Comparison of ENCODE assay signal across 19 cellular contexts in genomic region chr11:12240669-12241068, GRCh38.
DNase-seq lines count a peak whose midpoint lies in the region; ATAC-seq and TF ChIP-seq lines count a peak whose summit lies in the region.
"Had no signal": no experiment of that assay in that cellular context is flagged by ENCODE, and none has a peak within 500 bp of the region (broad histone marks: within the 10 kb centered on the region; RNA-seq: fewer than 3 reads in every experiment).

No MANE protein-coding gene starts in this region.

- no peaks in the 10 kb centered on the region for H3K27me3 ChIP-seq in BLaER1 treated with 17β-estradiol and CSF1 and Interleukin-3, amounts not matched to agents 10 nM and 100 nM
- H3K27me3 ChIP-seq in MM.1S (replicated peaks; ENCODE audit: insufficient read depth, low read length) (no peaks in the 10 kb centered on the region), rectal smooth muscle tissue (ENCODE audit: control insufficient read depth, insufficient read depth, low read length) (no peaks in the 10 kb centered on the region)

- H3K9ac ChIP-seq in BLaER1 treated with 17β-estradiol and CSF1 and Interleukin-3, amounts not matched to agents 10 nM and 100 nM: peak overlapping the region in 1 of 11 experiments; percentile 34; a peak in 1 of 22 replicates
- H3K9ac ChIP-seq in MM.1S (ENCODE audit: low read length) (no peak overlapping the region), rectal smooth muscle tissue (ENCODE audit: low read length) (no peak overlapping the region)

- peaks cover 36% of the 10 kb centered on the region for H3K36me3 Mint-ChIP-seq in effector memory CD8-positive, alpha-beta T cell (ENCODE audit: insufficient read depth)

- H3K9me2 ChIP-seq in MM.1S (replicated peaks; ENCODE audit: insufficient read depth, low read length): no peaks in the 10 kb centered on the region

- H3K27me3 Mint-ChIP-seq in effector memory CD8-positive, alpha-beta T cell: no peaks in the 10 kb centered on the region
- H3K27me3 Mint-ChIP-seq: CD4-positive, CD25-positive, alpha-beta regulatory T cell; naive thymus-derived CD8-positive, alpha-beta T cell had no signal

- peaks cover 48 to 66% (median 60%) of the 10 kb centered on the region in 10 experiments for H3K4me1 ChIP-seq in BLaER1 treated with 17β-estradiol and CSF1 and Interleukin-3, amounts not matched to agents 10 nM and 100 nM
- peaks cover 70% of the 10 kb centered on the region for H3K4me1 ChIP-seq in MM.1S (ENCODE audit: low read length)
- peaks cover 69% of the 10 kb centered on the region for H3K4me1 ChIP-seq in rectal smooth muscle tissue (ENCODE audit: control insufficient read depth, insufficient read depth, low read length)
- H3K4me1 ChIP-seq: HAP-1 had no signal

- H3K27ac Mint-ChIP-seq in effector memory CD8-positive, alpha-beta T cell: peak overlapping the region; percentile 25 to 66

- H3F3A ChIP-seq in MM.1S (ENCODE audit: insufficient read depth, low read length): peaks cover 14% of the 10 kb centered on the region

- no peak for TF ChIP-seq CTCF in MM.1S (IDR thresholded peaks at IDR 0.05; ENCODE audit: low read length)

- ATAC-seq in effector memory CD8-positive, alpha-beta T cell (replicated peaks): no peak
- ATAC-seq in HG03432 (IDR thresholded peaks at IDR 0.05; ENCODE audit: unreplicated experiment): no peak
- no peak for ATAC-seq in HG02938 (IDR thresholded peaks at IDR 0.05; ENCODE audit: unreplicated experiment)
- ATAC-seq: K562; naive thymus-derived CD8-positive, alpha-beta T cell; SK-N-SH treated with all-trans-retinoic acid at 6 μM for 48 hours had no signal

- no peaks in the 10 kb centered on the region for H3K9me3 Mint-ChIP-seq in effector memory CD8-positive, alpha-beta T cell
- H3K9me3 Mint-ChIP-seq: naive thymus-derived CD8-positive, alpha-beta T cell had no signal

- peaks cover 17 to 19% of the 10 kb centered on the region in 2 donors for H3K4me1 Mint-ChIP-seq in effector memory CD8-positive, alpha-beta T cell (ENCODE audit: low read depth in 2 of 2)

- H3K9me3 ChIP-seq in BLaER1 treated with 17β-estradiol and CSF1 and Interleukin-3, amounts not matched to agents 10 nM and 100 nM (replicated peaks in 1 of 11): no peaks in the 10 kb centered on the region
- H3K9me3 ChIP-seq in MM.1S (replicated peaks; ENCODE audit: insufficient read depth, low read length): no peaks in the 10 kb centered on the region
- H3K9me3 ChIP-seq: HAP-1 had no signal

- H3K4me2 ChIP-seq in BLaER1 treated with 17β-estradiol and CSF1 and Interleukin-3, amounts not matched to agents 10 nM and 100 nM: peak overlapping the region; percentile 61 to 74 (median 67)
- peak overlapping the region; percentile 32; the same call in 1 of the 2 replicates for H3K4me2 ChIP-seq in MM.1S (ENCODE audit: low read depth, low read length)

- peak overlapping the region in 7 of 11 experiments; percentile 23 to 61 (median 47); a peak in 13 of 22 replicates for H3K27ac ChIP-seq in BLaER1 treated with 17β-estradiol and CSF1 and Interleukin-3, amounts not matched to agents 10 nM and 100 nM
- H3K27ac ChIP-seq in MM.1S (ENCODE audit: low read length) (peak overlapping the region; percentile 76; the same call in 1 of the 2 replicates), rectal smooth muscle tissue (ENCODE audit: low read depth, low read length) (peak overlapping the region; percentile 86)

- H3K36me3 ChIP-seq in BLaER1 treated with 17β-estradiol and CSF1 and Interleukin-3, amounts not matched to agents 10 nM and 100 nM: peaks cover 0 to 12% (median 0%) of the 10 kb centered on the region in 11 experiments; a peak in 1 of 22 replicates
- H3K36me3 ChIP-seq in MM.1S (replicated peaks; ENCODE audit: insufficient read depth, low read length) (no peaks in the 10 kb centered on the region), rectal smooth muscle tissue (ENCODE audit: control insufficient read depth, insufficient read depth, low read length) (peaks cover 6% of the 10 kb centered on the region)
- H3K36me3 ChIP-seq: HAP-1 had no signal

- DNase-seq in MM.1S (no peak), SKM-1 (lab: John Stamatoyannopoulos, UW; ENCODE audit: unreplicated experiment) (no peak), HUDEP-2 (lab: John Stamatoyannopoulos, UW; ENCODE audit: unreplicated experiment in 76 of 76) (no peak)
- DNase-seq in effector memory CD8-positive, alpha-beta T cell: no peak
- DNase-seq: activated CD8-positive, alpha-beta memory T cell treated with anti-CD3 and anti-CD28 coated beads, Interleukin-2, amount 50 U/mL, for 48 hours; activated naive CD4-positive, alpha-beta T cell treated with Interleukin-2 at 50 U/mL for 16 hours; CD4-positive, CD25-positive, alpha-beta regulatory T cell; mesenchymal stem cell; naive thymus-derived CD8-positive, alpha-beta T cell; NCI-H1694; NCI-H2227 treated with DMSO at 0.1 percent for 48 hours; stimulated activated CD4-positive, alpha-beta T cell treated with anti-CD3 and anti-CD28 coated beads, Interleukin-1b, Interleukin-23, amount 100 ng/mL, for 48 hours had no signal

- no peak overlapping the region for H3K4me3 Mint-ChIP-seq in effector memory CD8-positive, alpha-beta T cell
- H3K4me3 Mint-ChIP-seq: CD4-positive, CD25-positive, alpha-beta regulatory T cell had no signal

- H3K79me2 ChIP-seq in MM.1S (ENCODE audit: low read length): no peaks in the 10 kb centered on the region

- H2AFZ ChIP-seq in MM.1S (ENCODE audit: low read length): peak overlapping the region; percentile 72; the same call in 1 of the 2 replicates

- no peak overlapping the region for H3K4me3 ChIP-seq in BLaER1 treated with 17β-estradiol and CSF1 and Interleukin-3, amounts not matched to agents 10 nM and 100 nM
- H3K4me3 ChIP-seq in MM.1S (ENCODE audit: low read length): no peak overlapping the region
- H3K4me3 ChIP-seq in rectal smooth muscle tissue (ENCODE audit: low read length): no peak overlapping the region
- H3K4me3 ChIP-seq: HAP-1, K562 had no signal

- H4K20me1 ChIP-seq in BLaER1 treated with 17β-estradiol and CSF1 and Interleukin-3, amounts not matched to agents 10 nM and 100 nM: no peaks in the 10 kb centered on the region
- H4K20me1 ChIP-seq in MM.1S (ENCODE audit: insufficient read depth, low read length): no peaks in the 10 kb centered on the region
